Comparison of ENCODE assay signal across 19 cellular contexts in the genomic region with DNA sequence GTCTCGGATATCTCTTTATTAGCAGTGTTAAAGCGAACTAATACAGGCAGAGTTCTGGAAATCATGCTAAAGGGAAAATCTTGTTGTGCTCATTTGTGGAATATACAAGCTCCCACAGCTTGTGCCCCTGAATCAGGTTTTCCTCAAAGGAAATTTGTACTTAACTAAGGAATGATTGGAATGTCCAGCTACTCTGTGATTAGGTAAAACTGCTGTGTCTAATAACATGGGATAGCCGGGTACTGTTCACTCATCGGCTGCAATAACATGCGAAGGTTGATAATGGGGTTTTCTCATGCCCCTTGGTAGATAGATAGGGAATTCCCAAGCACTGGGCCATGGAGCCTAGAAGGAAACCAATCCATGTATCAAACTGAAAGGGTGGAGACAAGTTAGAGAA.
DNase-seq lines count a peak whose midpoint lies in the region; ATAC-seq and TF ChIP-seq lines count a peak whose summit lies in the region.
"Had no signal": no experiment of that assay in that cellular context is flagged by ENCODE, and none has a peak within 500 bp of the region (broad histone marks: within the 10 kb centered on the region; RNA-seq: fewer than 3 reads in every experiment).

No MANE protein-coding gene starts in this region.

- CTCF ChIA-PET in RWPE1 (lab: Yijun Ruan, JAX), result interaction anchor here (1.2 kb wide), 1 partner anchor 85 kb away, joined by 5 read pairs; no protein-coding TSS in a partner anchor

- H3K4me3 Mint-ChIP-seq in nephron, result no peak overlapping the region
- H3K4me3 Mint-ChIP-seq: activated T-cell treated with anti-CD3 and anti-CD28 coated beads, Interleukin-2, amount 50 U/mL, for 72 hours; stimulated activated naive B cell treated with anti-CD40 and anti-IgM and Interleukin-4, amounts not matched to agents 10 μg/mL and 1 μg/mL and 100 μg/mL, for 72 hours; T-helper 1 cell treated with Interleukin-12 subunit alpha and Interleukin-12 subunit beta and Interleukin-4 antibody, amounts not matched to agents 30 μg/mL and 1 μg/mL, for 36 hours had no signal

- no peaks in the 10 kb centered on the region for H3K36me3 ChIP-seq in thyroid gland
- H3K36me3 ChIP-seq: BLaER1 had no signal

- no peaks in the 10 kb centered on the region for H3K9me3 ChIP-seq in thyroid gland

- H3K9me3 Mint-ChIP-seq in nephron, result peaks cover 3% of the 10 kb centered on the region
- H3K9me3 Mint-ChIP-seq: activated T-cell treated with anti-CD3 and anti-CD28 coated beads, Interleukin-2, amount 50 U/mL, for 72 hours; T-helper 1 cell treated with Interleukin-12 subunit alpha and Interleukin-12 subunit beta and Interleukin-4 antibody, amounts not matched to agents 30 μg/mL and 1 μg/mL, for 36 hours had no signal

- H3K27ac ChIP-seq in RWPE1, result no peak overlapping the region
- H3K27ac ChIP-seq in thyroid gland, result no peak overlapping the region
- H3K27ac ChIP-seq: BLaER1 had no signal

- no peak overlapping the region for H3K4me3 ChIP-seq in epithelial cell of proximal tubule (ENCODE audit: low read depth, low read length)
- no peak overlapping the region for H3K4me3 ChIP-seq in thyroid gland (replicated peaks in 1 of 3)
- H3K4me3 ChIP-seq: BLaER1 had no signal

- DNase-seq in Daoy (ENCODE audit: low read depth), result peak; percentile 42
- peak; percentile 73 for DNase-seq in RWPE1 (ENCODE audit: low spot score)
- peak; percentile 80 for DNase-seq in epithelial cell of proximal tubule (ENCODE audit: low read depth)
- no peak for DNase-seq in NCI-H1436 treated with DMSO at 0.1 percent for 48 hours (lab: John Stamatoyannopoulos, UW)
- DNase-seq in thyroid gland, result no peak
- no peak for DNase-seq in activated naive CD4-positive, alpha-beta T cell treated with anti-CD3 and anti-CD28 coated beads, Interleukin-2, amount 50 U/mL, for 16 hours
- DNase-seq: activated CD4-positive, alpha-beta T cell treated with anti-CD3 and anti-CD28 coated beads for 48 hours; activated T-cell treated with anti-CD3 and anti-CD28 coated beads, Interleukin-2, amount 50 U/mL, for 72 hours; aorta; GOT3; hypothalamus; NCI-H1048; NCI-H2171 treated with DMSO at 0.1 percent for 48 hours; stimulated activated CD4-positive, alpha-beta T cell treated with anti-CD3 and anti-CD28 coated beads, Interleukin-4, amount 100 ng/mL, for 24 hours; stimulated activated naive B cell treated with anti-CD40 and anti-IgM and Interleukin-4, amounts not matched to agents 10 μg/mL and 1 μg/mL and 100 μg/mL, for 72 hours had no signal

- H3K27me3 ChIP-seq in thyroid gland, result no peaks in the 10 kb centered on the region
- H3K27me3 ChIP-seq: BLaER1 had no signal

- H3K27ac Mint-ChIP-seq in nephron, result peak overlapping the region; percentile 75 to 78 (median 77)
- H3K27ac Mint-ChIP-seq: activated T-cell treated with anti-CD3 and anti-CD28 coated beads, Interleukin-2, amount 50 U/mL, for 72 hours; stimulated activated naive B cell treated with anti-CD40 and anti-IgM and Interleukin-4, amounts not matched to agents 10 μg/mL and 1 μg/mL and 100 μg/mL, for 72 hours; T-helper 1 cell treated with Interleukin-12 subunit alpha and Interleukin-12 subunit beta and Interleukin-4 antibody, amounts not matched to agents 30 μg/mL and 1 μg/mL, for 36 hours had no signal

- peaks cover 20% of the 10 kb centered on the region for H3K4me1 Mint-ChIP-seq in nephron
- H3K4me1 Mint-ChIP-seq: stimulated activated naive B cell treated with anti-CD40 and anti-IgM and Interleukin-4, amounts not matched to agents 10 μg/mL and 1 μg/mL and 100 μg/mL, for 72 hours had no signal

- no peak for TF ChIP-seq POLR2A in thyroid gland (IDR thresholded peaks at IDR 0.05)

- POLR2A ChIA-PET in RWPE1 (lab: Yijun Ruan, JAX; ENCODE audit: low non-redundant PET), result no interaction called here

- no peaks in the 10 kb centered on the region for H3K36me3 Mint-ChIP-seq in nephron (ENCODE audit: low read depth)
- H3K36me3 Mint-ChIP-seq: stimulated activated naive B cell treated with anti-CD40 and anti-IgM and Interleukin-4, amounts not matched to agents 10 μg/mL and 1 μg/mL and 100 μg/mL, for 72 hours had no signal

- H3K4me1 ChIP-seq in thyroid gland, result no peaks in the 10 kb centered on the region

- WGBS in thyroid gland, 2 donors, result 67 to 72% methylated on average over 5 of the region's 5 CpGs

- ATAC-seq in GM21528 (IDR thresholded peaks at IDR 0.05; ENCODE audit: low FRiP score, unreplicated experiment), result no peak
- ATAC-seq: activated T-cell treated with anti-CD3 and anti-CD28 coated beads, Interleukin-2, amount 50 U/mL, for 72 hours; stimulated activated naive B cell treated with anti-CD40 and anti-IgM and Interleukin-4, amounts not matched to agents 10 μg/mL and 1 μg/mL and 100 μg/mL, for 72 hours had no signal

- no peaks in the 10 kb centered on the region for H3K27me3 Mint-ChIP-seq in nephron (ENCODE audit: low read depth)
- H3K27me3 Mint-ChIP-seq: stimulated activated naive B cell treated with anti-CD40 and anti-IgM and Interleukin-4, amounts not matched to agents 10 μg/mL and 1 μg/mL and 100 μg/mL, for 72 hours had no signal

- intact Hi-C loops in thyroid gland (cut with DNase I), result no loop called here

- TF ChIP-seq CTCF in RWPE1 (conservative IDR thresholded peaks at IDR 0.05; ENCODE audit: low read depth) (no peak), epithelial cell of proximal tubule (conservative IDR thresholded peaks at IDR 0.05; ENCODE audit: low read depth, low read length) (no peak), nephron (IDR thresholded peaks at IDR 0.05; ENCODE audit: unreplicated experiment in 3 of 3) (no peak), thyroid gland (IDR thresholded peaks at IDR 0.05) (no peak)

Comparison
In these comparisons a context has a peak if more than half of its experiments do, and no peak if none do; other contexts are left out.
1. DNase-seq: peak in Daoy (single experiment), RWPE1 (single experiment) and epithelial cell of proximal tubule (single experiment); none in NCI-H1436 treated with DMSO at 0.1 percent for 48 hours (single experiment), thyroid gland (0 of 2) and activated naive CD4-positive, alpha-beta T cell treated with anti-CD3 and anti-CD28 coated beads, Interleukin-2, amount 50 U/mL, for 16 hours (single experiment).